ENCODE assay signal across 8 cellular contexts in genomic region chr9:133994359-133995011, GRCh38. TPM values are rescaled to one million over a fixed set of nuclear protein-coding genes. Genes with fewer than 3 reads are reported as not detected.
A peak's percentile ranks its signal among the peaks of the same experiment; 100 is the strongest.
DNase-seq lines count a peak whose midpoint lies in the region; ATAC-seq and TF ChIP-seq lines count a peak whose summit lies in the region.

No MANE protein-coding gene starts in this region.

- peak overlapping the region; percentile 100 for H2AK9ac ChIP-seq in IMR-90 (replicated peaks; ENCODE audit: low read depth, low read length, poor library complexity)

- no peak overlapping the region for H3K23ac ChIP-seq in IMR-90 (ENCODE audit: low read depth, low read length)

- no peak overlapping the region for H3K4me2 ChIP-seq in IMR-90 (ENCODE audit: low read depth, low read length)

- peaks cover 5% of the 10 kb centered on the region; the same call in 1 of the 2 replicates for H3K9me1 ChIP-seq in IMR-90 (ENCODE audit: insufficient read depth, low read length)

- no peak overlapping the region for H4K8ac ChIP-seq in IMR-90 (ENCODE audit: low read depth in 2 of 2, low read length in 2 of 2)

- ATAC-seq in IMR-90 (ENCODE audit: low read depth), result peak; percentile 19; the same call in 1 of the 2 replicates
- ATAC-seq in foreskin keratinocyte, result peak; percentile 36
- ATAC-seq in HG03159 (IDR thresholded peaks at IDR 0.05; ENCODE audit: unreplicated experiment), result no peak

- no peak overlapping the region for H3K27ac Mint-ChIP-seq in osteocyte (ENCODE audit: unreplicated experiment)

- H3K27me3 ChIP-seq in IMR-90 (ENCODE audit: control insufficient read depth, insufficient read depth, low read length), result peaks cover 4% of the 10 kb centered on the region; the same call in 1 of the 2 replicates
- no peaks in the 10 kb centered on the region for H3K27me3 ChIP-seq in SJCRH30
- no peaks in the 10 kb centered on the region for H3K27me3 ChIP-seq in foreskin keratinocyte
- no peaks in the 10 kb centered on the region for H3K27me3 ChIP-seq in tibial nerve

- H4K20me1 ChIP-seq in IMR-90 (ENCODE audit: insufficient read depth, low read length), result peaks cover 29% of the 10 kb centered on the region

- H3K56ac ChIP-seq in IMR-90 (ENCODE audit: extremely low read depth, insufficient read depth, low read length), result no peak overlapping the region

- POLR2A ChIA-PET in IMR-90 (lab: Charles Lee; ENCODE audit: unreplicated experiment), result no interaction called here

- no peak overlapping the region for H4K5ac ChIP-seq in IMR-90 (ENCODE audit: low read depth, low read length)

- no TSS peak for BruUV-seq in IMR-90 (replicated peaks; lab: Mats Ljungman, UMichigan)

- 0 out of 2 replicates have a peak overlapping the region, but pooled peaks have one; percentile 15 for H2AK5ac ChIP-seq in IMR-90 (ENCODE audit: low read depth, low read length)

- no peak overlapping the region for H3K4ac ChIP-seq in IMR-90 (ENCODE audit: low read depth, low read length)

- TF ChIP-seq RAD21 in IMR-90 (IDR thresholded peaks at IDR 0.05; ENCODE audit: low read length), result peak; percentile 99

- no peak overlapping the region for H3K27ac ChIP-seq in IMR-90 (ENCODE audit: insufficient read depth, low read length)
- 0 out of 2 replicates have a peak overlapping the region, but pooled peaks have one; percentile 3 for H3K27ac ChIP-seq in SJCRH30
- H3K27ac ChIP-seq in foreskin keratinocyte, result no peak overlapping the region
- no peak overlapping the region for H3K27ac ChIP-seq in tibial nerve

- in situ Hi-C loops in IMR-90 (cut with MboI; ENCODE audit: low sequenced_read_pairs), result loop anchor here (5.0 to 10.0 kb wide), 2 partner anchors 207 to 460 kb away; partner anchors contain the start of gene ADAMTSL2

- TF ChIP-seq EP300 in tibial nerve (IDR thresholded peaks at IDR 0.05), result no peak

- intact Hi-C loops in IMR-90 (cut with micrococcal nuclease), result loop anchor here (1.0 to 5.0 kb wide), 3 partner anchors 201 to 587 kb away; no protein-coding TSS in a partner anchor

- H2BK15ac ChIP-seq in IMR-90 (ENCODE audit: low read depth, low read length), result no peak overlapping the region

- H3K9me3 ChIP-seq in IMR-90 (ENCODE audit: control insufficient read depth, insufficient read depth, low read length), result no peaks in the 10 kb centered on the region
- H3K9me3 ChIP-seq in SJCRH30 (replicated peaks), result no peaks in the 10 kb centered on the region
- no peaks in the 10 kb centered on the region for H3K9me3 ChIP-seq in tibial nerve

- no peak overlapping the region for H4K91ac ChIP-seq in IMR-90 (ENCODE audit: insufficient read depth, low read depth, low read length)

- WGBS in IMR-90 (ENCODE audit: extremely low coverage in 2 of 2, insufficient read length in 1 of 2), 2 experiments, result 0% methylated on average over 2 of the region's 11 CpGs; no CpG with 5 or more reads in 1 of the 2 experiments
- WGBS in tibial nerve, 2 donors, result 6 to 7% methylated on average over 8 to 10 of the region's 11 CpGs

- H3K36me3 ChIP-seq in IMR-90 (ENCODE audit: control insufficient read depth, insufficient read depth, low read length) (no peaks in the 10 kb centered on the region), SJCRH30 (no peaks in the 10 kb centered on the region), tibial nerve (no peaks in the 10 kb centered on the region)

- H3K4me1 ChIP-seq in IMR-90 (ENCODE audit: control insufficient read depth, insufficient read depth, low read length) (peaks cover 11% of the 10 kb centered on the region; the same call in 1 of the 2 replicates), SJCRH30 (peaks cover 31% of the 10 kb centered on the region), foreskin keratinocyte (no peaks in the 10 kb centered on the region), tibial nerve (peaks cover 0 to 35% (median 20%) of the 10 kb centered on the region in 4 donors)

- H3K14ac ChIP-seq in IMR-90 (replicated peaks; ENCODE audit: low read depth, low read length), result no peak overlapping the region

- H3K4me3 ChIP-seq in IMR-90 (ENCODE audit: insufficient read depth, low read depth, low read length), result no peak overlapping the region
- H3K4me3 ChIP-seq in SJCRH30, result no peak overlapping the region
- H3K4me3 ChIP-seq in tibial nerve, result no peak overlapping the region

- peak overlapping the region; percentile 14 for H3K4me3 Mint-ChIP-seq in osteocyte (ENCODE audit: unreplicated experiment)

- H2AFZ ChIP-seq in IMR-90 (replicated peaks; ENCODE audit: low read length, poor library complexity), result peak overlapping the region; percentile 75

- no peak overlapping the region for H3K9ac ChIP-seq in IMR-90 (ENCODE audit: low read depth, low read length)

- no peaks in the 10 kb centered on the region for H3K36me3 Mint-ChIP-seq in osteocyte (ENCODE audit: unreplicated experiment)

- dilution Hi-C loops in IMR-90 (cut with HindIII; ENCODE audit: low sequenced_read_pairs, unreplicated experiment), result no loop called here

- no peaks in the 10 kb centered on the region for H3K9me3 Mint-ChIP-seq in osteocyte (ENCODE audit: unreplicated experiment)

- H3K18ac ChIP-seq in IMR-90 (ENCODE audit: low read depth, low read length), result no peak overlapping the region

- no peak overlapping the region for H2BK120ac ChIP-seq in IMR-90 (ENCODE audit: low read depth, low read length)

- H2BK20ac ChIP-seq in IMR-90 (ENCODE audit: low read depth, low read length), result no peak overlapping the region

- no peak overlapping the region for H2BK5ac ChIP-seq in IMR-90 (ENCODE audit: low read depth, low read length, poor library complexity, severe bottlenecking)

- peak; percentile 17 for DNase-seq in DMS114 treated with DMSO at 0.1 percent for 48 hours (lab: John Stamatoyannopoulos, UW; ENCODE audit: unreplicated experiment)
- peak; percentile 54 for DNase-seq in IMR-90
- peak; percentile 85 to 93 for DNase-seq in SJCRH30
- DNase-seq in activated T-helper 9 cell treated with anti-CD3 and anti-CD28 coated beads, Interleukin-2, amount 50 U/mL, for 16 hours (ENCODE audit: low read depth), result peak; percentile 66
- DNase-seq in foreskin keratinocyte, result peak; percentile 7 to 27
- peak; percentile 94 for DNase-seq in osteocyte (ENCODE audit: extremely low spot score, unreplicated experiment)
- peak; percentile 67 to 79 for DNase-seq in tibial nerve (ENCODE audit: low spot score in 2 of 2)

- no peaks in the 10 kb centered on the region for H3K27me3 Mint-ChIP-seq in osteocyte (ENCODE audit: unreplicated experiment)

- peak; percentile 97 for TF ChIP-seq CTCF in IMR-90 (conservative IDR thresholded peaks at IDR 0.05; ENCODE audit: low read depth, low read length)
- TF ChIP-seq CTCF in foreskin keratinocyte (conservative IDR thresholded peaks at IDR 0.05), result peak; percentile 96
- TF ChIP-seq CTCF in osteocyte (IDR thresholded peaks at IDR 0.05), result peak; percentile 98
- TF ChIP-seq CTCF in tibial nerve (IDR thresholded peaks at IDR 0.05), result peak; percentile 96 to 99 (median 99)

- H3K4me1 Mint-ChIP-seq in osteocyte (ENCODE audit: unreplicated experiment), result peaks cover 24% of the 10 kb centered on the region

- peaks cover 0 to 34% of the 10 kb centered on the region in 2 experiments; a peak in 2 of 4 replicates for H3K79me1 ChIP-seq in IMR-90 (ENCODE audit: low read depth in 1 of 2, low read length in 2 of 2)

- TF ChIP-seq POLR2A in IMR-90 (IDR thresholded peaks at IDR 0.05; ENCODE audit: low read depth, low read length) (0 out of 2 replicates have a peak, but pooled peaks have one; percentile 56), tibial nerve (IDR thresholded peaks at IDR 0.05) (no peak)

- CTCF ChIA-PET in IMR-90 (lab: Yijun Ruan, JAX), result interaction anchor here (0.8 to 4.0 kb wide), 10 partner anchors 9 to 461 kb away, joined by 3 to 24 read pairs (median 4); no protein-coding TSS in a partner anchor

TF ChIP-seq in IMR-90, 13 proteins besides CTCF, POLR2A, EP300 and RAD21 (continues in another document):
- TF ChIP-seq MAZ (IDR thresholded peaks at IDR 0.05; ENCODE audit: borderline replicate concordance, low read depth, low read length), result peak; percentile 43; the same call in 1 of the 2 replicates
- no peak for TF ChIP-seq CHD1 (IDR thresholded peaks at IDR 0.05; ENCODE audit: low read depth, low read length)
- no peak for TF ChIP-seq FOS (IDR thresholded peaks at IDR 0.05; ENCODE audit: low read depth, low read length)
- TF ChIP-seq, protein P1, sequence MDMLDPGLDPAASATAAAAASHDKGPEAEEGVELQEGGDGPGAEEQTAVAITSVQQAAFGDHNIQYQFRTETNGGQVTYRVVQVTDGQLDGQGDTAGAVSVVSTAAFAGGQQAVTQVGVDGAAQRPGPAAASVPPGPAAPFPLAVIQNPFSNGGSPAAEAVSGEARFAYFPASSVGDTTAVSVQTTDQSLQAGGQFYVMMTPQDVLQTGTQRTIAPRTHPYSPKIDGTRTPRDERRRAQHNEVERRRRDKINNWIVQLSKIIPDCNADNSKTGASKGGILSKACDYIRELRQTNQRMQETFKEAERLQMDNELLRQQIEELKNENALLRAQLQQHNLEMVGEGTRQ (IDR thresholded peaks at IDR 0.05; ENCODE audit: low read depth, low read length), result no peak
- TF ChIP-seq NFE2L2 (IDR thresholded peaks at IDR 0.05; ENCODE audit: low read depth, low read length), result no peak
- TF ChIP-seq, protein P2, sequence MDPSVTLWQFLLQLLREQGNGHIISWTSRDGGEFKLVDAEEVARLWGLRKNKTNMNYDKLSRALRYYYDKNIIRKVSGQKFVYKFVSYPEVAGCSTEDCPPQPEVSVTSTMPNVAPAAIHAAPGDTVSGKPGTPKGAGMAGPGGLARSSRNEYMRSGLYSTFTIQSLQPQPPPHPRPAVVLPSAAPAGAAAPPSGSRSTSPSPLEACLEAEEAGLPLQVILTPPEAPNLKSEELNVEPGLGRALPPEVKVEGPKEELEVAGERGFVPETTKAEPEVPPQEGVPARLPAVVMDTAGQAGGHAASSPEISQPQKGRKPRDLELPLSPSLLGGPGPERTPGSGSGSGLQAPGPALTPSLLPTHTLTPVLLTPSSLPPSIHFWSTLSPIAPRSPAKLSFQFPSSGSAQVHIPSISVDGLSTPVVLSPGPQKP (IDR thresholded peaks at IDR 0.05; ENCODE audit: borderline replicate concordance, low read depth, low read length), result no peak

RNA-seq across cellular contexts. Expression of gene VAV2, which starts 2.4 kb away (rescaled TPM):
- 9.7 and 10.8 TPM in 2 replicates for total RNA-seq in IMR-90 (2012; rRNA removed)
- 13.4 and 13.5 TPM in 2 replicates for polyA plus RNA-seq in IMR-90 (2012; rRNA removed)
- 8.4 and 11.8 TPM in 2 replicates for polyA plus RNA-seq in IMR-90 (2012; cell fraction: cytosol; rRNA removed)
- polyA plus RNA-seq in IMR-90 (2012; cell fraction: nucleus; rRNA removed; ENCODE audit: low replicate concordance), result 22.6 and 33.8 TPM in 2 replicates
- 24.0 and 28.0 TPM in 2 replicates for total RNA-seq in SJCRH30 (2014; rRNA removed; shearing (Covaris generic))
- total RNA-seq in foreskin keratinocyte, result 31.8 and 45.1 TPM in 2 replicates
- 19.4 and 24.1 TPM in 2 replicates for polyA plus RNA-seq in foreskin keratinocyte
- total RNA-seq in osteocyte, result 21.5 and 24.4 TPM in 2 replicates
- total RNA-seq in tibial nerve, result 10 to 100 TPM; 10.3 to 20.1 (median 13.1) TPM

RNA-seq across cellular contexts. Expression of gene BRD3OS, which starts 30.8 kb away (rescaled TPM):
- total RNA-seq in IMR-90 (2012; rRNA removed) (15.3 and 15.8 TPM in 2 replicates), foreskin keratinocyte (15.7 and 17.0 TPM in 2 replicates), osteocyte (19.9 and 22.0 TPM in 2 replicates), tibial nerve (10 to 100 TPM in 3 of 4 donors, 1 to 10 TPM in 1; 9.2 to 28.2 (median 13.7) TPM)
- polyA plus RNA-seq in IMR-90 (2012; rRNA removed) (19.3 and 20.7 TPM in 2 replicates), foreskin keratinocyte (12.0 and 13.7 TPM in 2 replicates)
- polyA plus RNA-seq in IMR-90 (2012; cell fraction: cytosol; rRNA removed), result 13.9 and 14.8 TPM in 2 replicates
- 9.0 and 16.2 TPM in 2 replicates for polyA plus RNA-seq in IMR-90 (2012; cell fraction: nucleus; rRNA removed; ENCODE audit: low replicate concordance)
- 20.1 and 20.2 TPM in 2 replicates for total RNA-seq in SJCRH30 (2014; rRNA removed; shearing (Covaris generic))

Comparison
In these comparisons a context has a peak if more than half of its experiments do, and no peak if none do; other contexts are left out.
1. DNase-seq: peak in every context shown above with its lines; median percentile 94 in osteocyte; 89 in SJCRH30; 73 in tibial nerve; 66 in activated T-helper 9 cell treated with anti-CD3 and anti-CD28 coated beads, Interleukin-2, amount 50 U/mL, for 16 hours; 54 in IMR-90; 17 in DMS114 treated with DMSO at 0.1 percent for 48 hours; 17 in foreskin keratinocyte.